In genomic region chr4:147831452-147832192, GRCh38 we compare ENCODE assay signal across 8 cellular contexts.
DNase-seq lines count a peak whose midpoint lies in the region; ATAC-seq and TF ChIP-seq lines count a peak whose summit lies in the region.

No MANE protein-coding gene starts in this region.

- no peaks in the 10 kb centered on the region for H3K79me2 ChIP-seq in GM23338 (replicated peaks; ENCODE audit: insufficient read depth)

- no peak overlapping the region for H3K4me2 ChIP-seq in GM23338

- no peak overlapping the region for H2AFZ ChIP-seq in GM23338

- no peak overlapping the region for H3K4me3 Mint-ChIP-seq in GM23338
- H3K4me3 Mint-ChIP-seq in activated naive CD4-positive, alpha-beta T cell treated with anti-CD3 and anti-CD28 coated beads, Interleukin-2, amount 10 ng/mL, durations not matched to agents 7 days and 5 days: no peak overlapping the region

- H3K36me3 ChIP-seq in tibial artery: peaks cover 0 to 10% (median 6%) of the 10 kb centered on the region in 3 donors
- H3K36me3 ChIP-seq in GM23338 (ENCODE audit: insufficient read depth): no peaks in the 10 kb centered on the region

- ATAC-seq in left lobe of liver (peak; percentile 51), GM23338 (no peak), GM21723 (IDR thresholded peaks at IDR 0.05; ENCODE audit: unreplicated experiment) (no peak)

- DNase-seq in HT1080 (ENCODE audit: low read depth): peak; percentile 92
- DNase-seq in astrocyte of the hippocampus (ENCODE audit: low read depth, low spot score): peak; percentile 66
- DNase-seq in left lobe of liver (ENCODE audit: low spot score): no peak
- peak; percentile 73 to 78 for DNase-seq in tibial artery
- DNase-seq in GM23338 (ENCODE audit: low spot score): no peak
- no peak for DNase-seq in activated naive CD4-positive, alpha-beta T cell treated with anti-CD3 and anti-CD28 coated beads, Interleukin-2, amount 10 ng/mL, durations not matched to agents 7 days and 5 days
- DNase-seq in iPS-NIHi7 (ENCODE audit: extremely low spot score): no peak

- intact Hi-C loops in tibial artery (cut with DNase I; ENCODE audit: low total_unique reads): no loop called here

- H3K4me1 ChIP-seq in tibial artery (peaks cover 5 to 98% (median 61%) of the 10 kb centered on the region in 4 donors), GM23338 (ENCODE audit: insufficient read depth) (peaks cover 19% of the 10 kb centered on the region)

- no peaks in the 10 kb centered on the region for H4K20me1 ChIP-seq in GM23338 (replicated peaks; ENCODE audit: insufficient read depth)

- peaks cover 31% of the 10 kb centered on the region for H3K4me1 Mint-ChIP-seq in GM23338
- no peaks in the 10 kb centered on the region for H3K4me1 Mint-ChIP-seq in activated naive CD4-positive, alpha-beta T cell treated with anti-CD3 and anti-CD28 coated beads, Interleukin-2, amount 10 ng/mL, durations not matched to agents 7 days and 5 days

- no peaks in the 10 kb centered on the region for H3K27me3 Mint-ChIP-seq in GM23338 (ENCODE audit: insufficient read depth, low read depth, poor library complexity)
- no peaks in the 10 kb centered on the region for H3K27me3 Mint-ChIP-seq in activated naive CD4-positive, alpha-beta T cell treated with anti-CD3 and anti-CD28 coated beads, Interleukin-2, amount 10 ng/mL, durations not matched to agents 7 days and 5 days

- CTCF ChIA-PET in activated naive CD4-positive, alpha-beta T cell treated with anti-CD3 and anti-CD28 coated beads, Interleukin-2, amount 10 ng/mL, durations not matched to agents 7 days and 5 days (lab: Charles Lee): interaction anchor here (2.5 kb wide), 1 partner anchor 36 kb away, joined by 8 read pairs; no protein-coding TSS in a partner anchor

- no peaks in the 10 kb centered on the region for H3K9me3 ChIP-seq in tibial artery

- no peaks in the 10 kb centered on the region; the same call in 2 of the 3 replicates for H3K36me3 Mint-ChIP-seq in GM23338 (ENCODE audit: low read depth)
- peaks cover 1% of the 10 kb centered on the region for H3K36me3 Mint-ChIP-seq in activated naive CD4-positive, alpha-beta T cell treated with anti-CD3 and anti-CD28 coated beads, Interleukin-2, amount 10 ng/mL, durations not matched to agents 7 days and 5 days

- H3K9me2 ChIP-seq in GM23338 (ENCODE audit: insufficient read depth): no peaks in the 10 kb centered on the region

- no peaks in the 10 kb centered on the region for H3F3A ChIP-seq in GM23338 (replicated peaks; ENCODE audit: low read depth)

- no peak for TF ChIP-seq CTCF in tibial artery (IDR thresholded peaks at IDR 0.05)
- TF ChIP-seq CTCF in GM23338 (conservative IDR thresholded peaks at IDR 0.05; ENCODE audit: low read depth in 2 of 2): no peak

- no peak overlapping the region for H3K27ac Mint-ChIP-seq in GM23338
- H3K27ac Mint-ChIP-seq in activated naive CD4-positive, alpha-beta T cell treated with anti-CD3 and anti-CD28 coated beads, Interleukin-2, amount 10 ng/mL, durations not matched to agents 7 days and 5 days: no peak overlapping the region

- H3K27me3 ChIP-seq in tibial artery (no peaks in the 10 kb centered on the region), GM23338 (ENCODE audit: insufficient read depth) (no peaks in the 10 kb centered on the region)

- H3K27ac ChIP-seq in tibial artery (peak overlapping the region; percentile 81 to 86), GM23338 (ENCODE audit: low read depth) (no peak overlapping the region)

- no peaks in the 10 kb centered on the region for H3K9me3 Mint-ChIP-seq in GM23338
- H3K9me3 Mint-ChIP-seq in activated naive CD4-positive, alpha-beta T cell treated with anti-CD3 and anti-CD28 coated beads, Interleukin-2, amount 10 ng/mL, durations not matched to agents 7 days and 5 days: no peaks in the 10 kb centered on the region

- H3K4me3 ChIP-seq in tibial artery (no peak overlapping the region), GM23338 (no peak overlapping the region)

TF ChIP-seq in GM23338, 12 proteins besides CTCF, POLR2A, EP300 and RAD21 (continues in another document):
- TF ChIP-seq REST (IDR thresholded peaks at IDR 0.05; ENCODE audit: unreplicated experiment): no peak
- TF ChIP-seq ZNF462 (CRISPR knock-in tag; IDR thresholded peaks at IDR 0.05): no peak
- TF ChIP-seq POLR2AphosphoS5 (IDR thresholded peaks at IDR 0.05; ENCODE audit: low read depth): no peak
- no peak for TF ChIP-seq ZNF114 (CRISPR knock-in tag; IDR thresholded peaks at IDR 0.05)
- TF ChIP-seq STAT1 (IDR thresholded peaks at IDR 0.05; ENCODE audit: unreplicated experiment): no peak
- TF ChIP-seq CREB1 (CRISPR knock-in tag; IDR thresholded peaks at IDR 0.05; ENCODE audit: low read depth): no peak

Comparison
In these comparisons a context has a peak if more than half of its experiments do, and no peak if none do; other contexts are left out.
1. DNase-seq: peak in HT1080 (single experiment), astrocyte of the hippocampus (single experiment) and tibial artery (2 of 2); none in left lobe of liver (single experiment), GM23338 (single experiment), activated naive CD4-positive, alpha-beta T cell treated with anti-CD3 and anti-CD28 coated beads, Interleukin-2, amount 10 ng/mL, durations not matched to agents 7 days and 5 days (single experiment) and iPS-NIHi7 (single experiment).